In the genomic region with DNA sequence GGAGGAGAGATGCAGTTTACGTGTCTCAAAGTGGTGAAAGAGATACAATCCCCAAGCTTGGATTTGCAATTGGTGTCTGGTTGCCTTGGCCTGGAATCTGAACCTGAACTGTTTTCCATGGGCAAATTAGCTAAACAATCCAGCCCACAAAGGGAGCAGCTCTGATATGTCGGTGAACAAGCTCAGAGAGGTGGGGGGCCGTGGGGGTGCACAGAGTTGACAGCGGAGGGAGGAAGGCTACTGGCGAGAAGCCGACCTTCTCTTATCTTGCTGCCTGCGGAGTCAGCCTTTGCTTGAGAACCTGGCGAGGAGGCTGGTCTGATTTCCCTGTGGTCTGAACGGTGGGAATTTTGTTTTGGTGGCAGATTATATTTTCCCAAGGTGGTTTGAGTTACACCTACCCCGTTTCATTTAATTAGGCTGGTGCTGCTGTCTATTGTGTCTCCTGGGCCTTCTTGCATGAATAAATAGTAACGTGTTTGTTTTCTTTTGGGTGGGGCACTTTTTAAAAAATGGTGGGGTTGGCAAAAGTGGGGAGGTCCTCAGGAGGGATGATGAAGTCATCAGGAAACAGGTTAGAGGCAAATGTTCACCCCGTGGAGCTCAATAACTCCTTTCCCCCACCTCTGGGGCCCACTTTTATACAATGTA, we compare ENCODE assay signal across 22 cellular contexts.
DNase-seq lines count a peak whose midpoint lies in the region; ATAC-seq and TF ChIP-seq lines count a peak whose summit lies in the region.
"Had no signal": no experiment of that assay in that cellular context is flagged by ENCODE, and none has a peak within 500 bp of the region (broad histone marks: within the 10 kb centered on the region; RNA-seq: fewer than 3 reads in every experiment).

No MANE protein-coding gene starts in this region.

- H3K4me3 Mint-ChIP-seq in nephron progenitor cell = no peak overlapping the region
- H3K4me3 Mint-ChIP-seq in activated naive CD4-positive, alpha-beta T cell treated with anti-CD3 and anti-CD28 coated beads for 36 hours = no peak overlapping the region
- no peak overlapping the region for H3K4me3 Mint-ChIP-seq in stimulated activated effector memory CD8-positive, alpha-beta T cell treated with anti-CD3 and anti-CD28 coated beads, Interleukin-12 subunit alpha, Interleukin-12 subunit beta, amount 100 ng/mL, for 72 hours
- H3K4me3 Mint-ChIP-seq: activated CD4-positive, alpha-beta T cell treated with anti-CD3 and anti-CD28 coated beads, Interleukin-2, amount 10 ng/mL, durations not matched to agents 7 days and 5 days; CD4-positive, alpha-beta memory T cell; mesothelial cell of epicardium; neural crest cell had no signal

- H3K27ac Mint-ChIP-seq in nephron progenitor cell = peak overlapping the region; percentile 32
- no peak overlapping the region for H3K27ac Mint-ChIP-seq in activated naive CD4-positive, alpha-beta T cell treated with anti-CD3 and anti-CD28 coated beads for 36 hours
- no peak overlapping the region for H3K27ac Mint-ChIP-seq in stimulated activated effector memory CD8-positive, alpha-beta T cell treated with anti-CD3 and anti-CD28 coated beads, Interleukin-12 subunit alpha, Interleukin-12 subunit beta, amount 100 ng/mL, for 72 hours
- H3K27ac Mint-ChIP-seq: activated CD4-positive, alpha-beta T cell treated with anti-CD3 and anti-CD28 coated beads, Interleukin-2, amount 10 ng/mL, durations not matched to agents 7 days and 5 days; CD4-positive, alpha-beta memory T cell; mesothelial cell of epicardium had no signal

- CTCF ChIA-PET in activated naive CD4-positive, alpha-beta T cell treated with anti-CD3 and anti-CD28 coated beads for 36 hours (lab: Charles Lee) = interaction anchor here (0.6 to 0.8 kb wide), 2 partner anchors 343 to 632 kb away, joined by 3 to 4 read pairs; no protein-coding TSS in a partner anchor

- H3K36me3 ChIP-seq in H7 (replicated peaks; ENCODE audit: control insufficient read depth, insufficient read depth, low read length) = no peaks in the 10 kb centered on the region
- H3K36me3 ChIP-seq: gastroesophageal sphincter had no signal

- H3K4me3 ChIP-seq in H7 (ENCODE audit: insufficient read depth, low read depth, low read length) = no peak overlapping the region
- H3K4me3 ChIP-seq: gastroesophageal sphincter had no signal

- peaks cover 25% of the 10 kb centered on the region for H3K9me3 Mint-ChIP-seq in nephron progenitor cell
- peaks cover 1% of the 10 kb centered on the region for H3K9me3 Mint-ChIP-seq in activated naive CD4-positive, alpha-beta T cell treated with anti-CD3 and anti-CD28 coated beads for 36 hours
- H3K9me3 Mint-ChIP-seq in stimulated activated effector memory CD8-positive, alpha-beta T cell treated with anti-CD3 and anti-CD28 coated beads, Interleukin-12 subunit alpha, Interleukin-12 subunit beta, amount 100 ng/mL, for 72 hours = peaks cover 2% of the 10 kb centered on the region
- H3K9me3 Mint-ChIP-seq: activated CD4-positive, alpha-beta T cell treated with anti-CD3 and anti-CD28 coated beads, Interleukin-2, amount 10 ng/mL, durations not matched to agents 7 days and 5 days had no signal

- H3K36me3 Mint-ChIP-seq in nephron progenitor cell (ENCODE audit: low read depth) = peaks cover 5% of the 10 kb centered on the region
- H3K36me3 Mint-ChIP-seq in activated naive CD4-positive, alpha-beta T cell treated with anti-CD3 and anti-CD28 coated beads for 36 hours (ENCODE audit: low read depth) = no peaks in the 10 kb centered on the region
- H3K36me3 Mint-ChIP-seq in stimulated activated effector memory CD8-positive, alpha-beta T cell treated with anti-CD3 and anti-CD28 coated beads, Interleukin-12 subunit alpha, Interleukin-12 subunit beta, amount 100 ng/mL, for 72 hours = no peaks in the 10 kb centered on the region
- H3K36me3 Mint-ChIP-seq: CD4-positive, alpha-beta memory T cell had no signal

- no peak for TF ChIP-seq CTCF in nephron progenitor cell (IDR thresholded peaks at IDR 0.05)

- no peaks in the 10 kb centered on the region for H3K27me3 Mint-ChIP-seq in nephron progenitor cell (ENCODE audit: low read depth, poor library complexity)
- H3K27me3 Mint-ChIP-seq in activated naive CD4-positive, alpha-beta T cell treated with anti-CD3 and anti-CD28 coated beads for 36 hours (ENCODE audit: low read depth) = peaks cover 4% of the 10 kb centered on the region

- no peak for ATAC-seq in stimulated activated effector memory CD8-positive, alpha-beta T cell treated with anti-CD3 and anti-CD28 coated beads, Interleukin-12 subunit alpha, Interleukin-12 subunit beta, amount 100 ng/mL, for 72 hours
- ATAC-seq: gastroesophageal sphincter, left cardiac atrium, Right ventricle myocardium inferior had no signal

- no peaks in the 10 kb centered on the region for H3K27me3 ChIP-seq in H7 (ENCODE audit: control insufficient read depth, insufficient read depth, low read length)
- H3K27me3 ChIP-seq: gastroesophageal sphincter had no signal

- peaks cover 60% of the 10 kb centered on the region for H3K4me1 Mint-ChIP-seq in nephron progenitor cell
- H3K4me1 Mint-ChIP-seq in activated naive CD4-positive, alpha-beta T cell treated with anti-CD3 and anti-CD28 coated beads for 36 hours (ENCODE audit: low read depth) = no peaks in the 10 kb centered on the region
- no peaks in the 10 kb centered on the region for H3K4me1 Mint-ChIP-seq in stimulated activated effector memory CD8-positive, alpha-beta T cell treated with anti-CD3 and anti-CD28 coated beads, Interleukin-12 subunit alpha, Interleukin-12 subunit beta, amount 100 ng/mL, for 72 hours
- H3K4me1 Mint-ChIP-seq: CD4-positive, alpha-beta memory T cell had no signal

- intact Hi-C loops in activated naive CD4-positive, alpha-beta T cell treated with anti-CD3 and anti-CD28 coated beads for 36 hours (cut with micrococcal nuclease) = loop anchor here (2.0 to 10.0 kb wide), 3 partner anchors 83 to 735 kb away; no protein-coding TSS in a partner anchor

- DNase-seq in COLO668 (lab: John Stamatoyannopoulos, UW; ENCODE audit: unreplicated experiment) = peak; percentile 76
- DNase-seq in NCI-H1436 (lab: John Stamatoyannopoulos, UW) = peak; percentile 60
- peak; percentile 99 for DNase-seq in NCI-H748 (lab: John Stamatoyannopoulos, UW; ENCODE audit: unreplicated experiment)
- DNase-seq in nephron progenitor cell = no peak
- no peak for DNase-seq in activated naive CD4-positive, alpha-beta T cell treated with anti-CD3 and anti-CD28 coated beads for 36 hours
- no peak for DNase-seq in H7
- DNase-seq in GDM1 (lab: John Stamatoyannopoulos, UW) = no peak
- no peak for DNase-seq in stimulated activated effector memory CD8-positive, alpha-beta T cell treated with anti-CD3 and anti-CD28 coated beads, Interleukin-12 subunit alpha, Interleukin-12 subunit beta, amount 100 ng/mL, for 72 hours (ENCODE audit: low spot score in 2 of 2)
- DNase-seq: activated CD4-positive, alpha-beta T cell treated with anti-CD3 and anti-CD28 coated beads, Interleukin-2, amount 10 ng/mL, durations not matched to agents 7 days and 5 days; amygdala; CD4-positive, alpha-beta memory T cell; central memory CD4-positive, alpha-beta T cell; erythroblast; KG1; left cardiac atrium; MV-4-11; NCI-H524; stimulated activated CD4-positive, alpha-beta T cell treated with anti-CD3 and anti-CD28 coated beads, Interleukin-12 subunit alpha, Interleukin-12 subunit beta, amount 100 ng/mL, for 4 hours had no signal

Comparison
In these comparisons a context has a peak if more than half of its experiments do, and no peak if none do; other contexts are left out.
1. DNase-seq: peak in COLO668 (single experiment), NCI-H1436 (single experiment) and NCI-H748 (single experiment); none in nephron progenitor cell (single experiment), activated naive CD4-positive, alpha-beta T cell treated with anti-CD3 and anti-CD28 coated beads for 36 hours (single experiment), H7 (single experiment), GDM1 (single experiment) and stimulated activated effector memory CD8-positive, alpha-beta T cell treated with anti-CD3 and anti-CD28 coated beads, Interleukin-12 subunit alpha, Interleukin-12 subunit beta, amount 100 ng/mL, for 72 hours (0 of 2).